In the genomic region with DNA sequence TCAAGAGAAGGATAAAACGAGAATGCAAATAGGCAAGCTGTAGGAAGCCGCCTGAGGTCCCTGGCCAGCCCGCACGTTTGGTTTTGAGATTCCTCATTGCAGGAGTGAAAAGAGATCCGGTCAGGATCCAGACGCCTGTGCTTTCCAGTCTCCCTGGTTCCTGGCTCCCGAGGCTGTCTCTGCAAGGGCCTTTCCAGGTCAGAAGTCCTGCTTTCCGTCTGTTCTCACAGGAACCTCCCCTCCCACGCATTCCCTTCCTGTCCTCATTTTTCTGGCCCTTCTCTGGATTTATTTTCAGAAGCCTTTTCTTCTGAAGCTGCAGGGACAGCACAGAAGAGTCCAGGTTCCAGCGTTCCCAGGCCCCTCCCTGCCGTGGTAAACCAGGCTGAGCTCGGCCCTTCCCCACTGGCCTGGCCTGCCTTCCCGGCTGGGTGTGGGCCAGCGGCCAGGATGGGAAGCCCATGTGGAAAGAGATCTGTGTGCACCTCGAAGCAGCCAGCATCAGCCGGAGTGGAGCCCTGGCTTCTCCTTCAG, we compare ENCODE assay signal across 1 cellular context.
TF ChIP-seq lines count a peak whose summit lies in the region.

No MANE protein-coding gene starts in this region.

TF ChIP-seq in HepG2, 621 proteins besides CTCF, POLR2A, EP300 and RAD21:
- TF ChIP-seq, protein P1, sequence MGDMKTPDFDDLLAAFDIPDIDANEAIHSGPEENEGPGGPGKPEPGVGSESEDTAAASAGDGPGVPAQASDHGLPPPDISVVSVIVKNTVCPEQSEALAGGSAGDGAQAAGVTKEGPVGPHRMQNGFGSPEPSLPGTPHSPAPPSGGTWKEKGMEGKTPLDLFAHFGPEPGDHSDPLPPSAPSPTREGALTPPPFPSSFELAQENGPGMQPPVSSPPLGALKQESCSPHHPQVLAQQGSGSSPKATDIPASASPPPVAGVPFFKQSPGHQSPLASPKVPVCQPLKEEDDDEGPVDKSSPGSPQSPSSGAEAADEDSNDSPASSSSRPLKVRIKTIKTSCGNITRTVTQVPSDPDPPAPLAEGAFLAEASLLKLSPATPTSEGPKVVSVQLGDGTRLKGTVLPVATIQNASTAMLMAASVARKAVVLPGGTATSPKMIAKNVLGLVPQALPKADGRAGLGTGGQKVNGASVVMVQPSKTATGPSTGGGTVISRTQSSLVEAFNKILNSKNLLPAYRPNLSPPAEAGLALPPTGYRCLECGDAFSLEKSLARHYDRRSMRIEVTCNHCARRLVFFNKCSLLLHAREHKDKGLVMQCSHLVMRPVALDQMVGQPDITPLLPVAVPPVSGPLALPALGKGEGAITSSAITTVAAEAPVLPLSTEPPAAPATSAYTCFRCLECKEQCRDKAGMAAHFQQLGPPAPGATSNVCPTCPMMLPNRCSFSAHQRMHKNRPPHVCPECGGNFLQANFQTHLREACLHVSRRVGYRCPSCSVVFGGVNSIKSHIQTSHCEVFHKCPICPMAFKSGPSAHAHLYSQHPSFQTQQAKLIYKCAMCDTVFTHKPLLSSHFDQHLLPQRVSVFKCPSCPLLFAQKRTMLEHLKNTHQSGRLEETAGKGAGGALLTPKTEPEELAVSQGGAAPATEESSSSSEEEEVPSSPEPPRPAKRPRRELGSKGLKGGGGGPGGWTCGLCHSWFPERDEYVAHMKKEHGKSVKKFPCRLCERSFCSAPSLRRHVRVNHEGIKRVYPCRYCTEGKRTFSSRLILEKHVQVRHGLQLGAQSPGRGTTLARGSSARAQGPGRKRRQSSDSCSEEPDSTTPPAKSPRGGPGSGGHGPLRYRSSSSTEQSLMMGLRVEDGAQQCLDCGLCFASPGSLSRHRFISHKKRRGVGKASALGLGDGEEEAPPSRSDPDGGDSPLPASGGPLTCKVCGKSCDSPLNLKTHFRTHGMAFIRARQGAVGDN (CRISPR knock-in tag; IDR thresholded peaks at IDR 0.05) = peak; percentile 48
- TF ChIP-seq ZBTB38 (CRISPR knock-in tag; IDR thresholded peaks at IDR 0.05) (no peak), MAFF (IDR thresholded peaks at IDR 0.05; ENCODE audit: low read depth, low read length) (no peak), ZMYM4 (CRISPR knock-in tag; IDR thresholded peaks at IDR 0.05) (0 out of 2 replicates have a peak, but pooled peaks have one; percentile 22), ZFX (CRISPR knock-in tag; IDR thresholded peaks at IDR 0.05; ENCODE audit: low read depth) (peak; percentile 42; the same call in 1 of the 2 replicates), ZIK1 (CRISPR knock-in tag; IDR thresholded peaks at IDR 0.05; ENCODE audit: borderline replicate concordance, low read depth) (no peak)
- TF ChIP-seq, protein P2, sequence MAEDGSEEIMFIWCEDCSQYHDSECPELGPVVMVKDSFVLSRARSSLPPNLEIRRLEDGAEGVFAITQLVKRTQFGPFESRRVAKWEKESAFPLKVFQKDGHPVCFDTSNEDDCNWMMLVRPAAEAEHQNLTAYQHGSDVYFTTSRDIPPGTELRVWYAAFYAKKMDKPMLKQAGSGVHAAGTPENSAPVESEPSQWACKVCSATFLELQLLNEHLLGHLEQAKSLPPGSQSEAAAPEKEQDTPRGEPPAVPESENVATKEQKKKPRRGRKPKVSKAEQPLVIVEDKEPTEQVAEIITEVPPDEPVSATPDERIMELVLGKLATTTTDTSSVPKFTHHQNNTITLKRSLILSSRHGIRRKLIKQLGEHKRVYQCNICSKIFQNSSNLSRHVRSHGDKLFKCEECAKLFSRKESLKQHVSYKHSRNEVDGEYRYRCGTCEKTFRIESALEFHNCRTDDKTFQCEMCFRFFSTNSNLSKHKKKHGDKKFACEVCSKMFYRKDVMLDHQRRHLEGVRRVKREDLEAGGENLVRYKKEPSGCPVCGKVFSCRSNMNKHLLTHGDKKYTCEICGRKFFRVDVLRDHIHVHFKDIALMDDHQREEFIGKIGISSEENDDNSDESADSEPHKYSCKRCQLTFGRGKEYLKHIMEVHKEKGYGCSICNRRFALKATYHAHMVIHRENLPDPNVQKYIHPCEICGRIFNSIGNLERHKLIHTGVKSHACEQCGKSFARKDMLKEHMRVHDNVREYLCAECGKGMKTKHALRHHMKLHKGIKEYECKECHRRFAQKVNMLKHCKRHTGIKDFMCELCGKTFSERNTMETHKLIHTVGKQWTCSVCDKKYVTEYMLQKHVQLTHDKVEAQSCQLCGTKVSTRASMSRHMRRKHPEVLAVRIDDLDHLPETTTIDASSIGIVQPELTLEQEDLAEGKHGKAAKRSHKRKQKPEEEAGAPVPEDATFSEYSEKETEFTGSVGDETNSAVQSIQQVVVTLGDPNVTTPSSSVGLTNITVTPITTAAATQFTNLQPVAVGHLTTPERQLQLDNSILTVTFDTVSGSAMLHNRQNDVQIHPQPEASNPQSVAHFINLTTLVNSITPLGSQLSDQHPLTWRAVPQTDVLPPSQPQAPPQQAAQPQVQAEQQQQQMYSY (CRISPR knock-in tag; IDR thresholded peaks at IDR 0.05) = peak; percentile 87
